ENCODE assay signal across 20 cellular contexts in genomic region chrX:21960569-21960968, GRCh38. TPM values are rescaled to one million over a fixed set of nuclear protein-coding genes. Genes with fewer than 3 reads are reported as not detected.
A peak's percentile ranks its signal among the peaks of the same experiment; 100 is the strongest.
DNase-seq lines count a peak whose midpoint lies in the region; ATAC-seq and TF ChIP-seq lines count a peak whose summit lies in the region.
"Had no signal": no experiment of that assay in that cellular context is flagged by ENCODE, and none has a peak within 500 bp of the region (broad histone marks: within the 10 kb centered on the region; RNA-seq: fewer than 3 reads in every experiment).

No MANE protein-coding gene starts in this region.

- H3K4me1 Mint-ChIP-seq in endodermal cell, result peaks cover 35% of the 10 kb centered on the region

- ATAC-seq in Right ventricle myocardium inferior, result no peak
- no peak for ATAC-seq in HG03439 (IDR thresholded peaks at IDR 0.05; ENCODE audit: unreplicated experiment)
- ATAC-seq in HG03280 (IDR thresholded peaks at IDR 0.05; ENCODE audit: unreplicated experiment), result no peak
- ATAC-seq: activated naive CD4-positive, alpha-beta T cell treated with anti-CD3 and anti-CD28 coated beads, Interleukin-2, amount 50 U/mL, for 72 hours; stimulated activated naive CD8-positive, alpha-beta T cell treated with anti-CD3 and anti-CD28 coated beads, Interleukin-15, amount 100 ng/mL, for 72 hours had no signal

- no peak for TF ChIP-seq POLR2A in ovary (IDR thresholded peaks at IDR 0.05)

- no peak overlapping the region for H3K4me3 Mint-ChIP-seq in endodermal cell
- H3K4me3 Mint-ChIP-seq: neural progenitor cell had no signal

- H3F3A ChIP-seq in SK-N-SH (replicated peaks; ENCODE audit: insufficient read depth) (peaks cover 3% of the 10 kb centered on the region), MM.1S (ENCODE audit: insufficient read depth, low read length) (no peaks in the 10 kb centered on the region)

- DNase-seq in cardiac muscle cell (ENCODE audit: low read depth in 1 of 2, low spot score in 1 of 2), result peak; percentile 15 to 52
- DNase-seq in Right ventricle myocardium inferior (ENCODE audit: missing footprints), result no peak
- DNase-seq in SK-N-SH, result no peak
- DNase-seq in endodermal cell, result no peak
- peak in 4 of 5 donors; percentile 35 to 46 (median 43) for DNase-seq in ovary
- DNase-seq in MM.1S, result no peak
- DNase-seq: activated B cell treated with CpG ODN at 0.5 μM for 24 hours; anterior cingulate cortex; CD4-positive, alpha-beta memory T cell; NCI-H1694 treated with DMSO at 0.1 percent for 48 hours; NCI-H510A; posterior cingulate gyrus; stimulated activated naive CD8-positive, alpha-beta T cell treated with anti-CD3 and anti-CD28 coated beads, Interleukin-15, amount 100 ng/mL, for 72 hours; SW 1271; T1000; transverse colon had no signal

- H3K9ac ChIP-seq in SK-N-SH (no peak overlapping the region), endodermal cell (ENCODE audit: extremely low read depth, low read length, poor library complexity, severe bottlenecking) (no peak overlapping the region), MM.1S (ENCODE audit: low read length) (no peak overlapping the region)
- H3K9ac ChIP-seq: neural progenitor cell had no signal

- CTCF ChIA-PET in SK-N-SH (lab: Yijun Ruan, JAX), result interaction anchor here (1.2 to 2.9 kb wide), 2 partner anchors 15 to 24 kb away, joined by 4 to 16 read pairs; no protein-coding TSS in a partner anchor

- H2AFZ ChIP-seq in SK-N-SH (ENCODE audit: low read depth), result no peak overlapping the region
- H2AFZ ChIP-seq in MM.1S (ENCODE audit: low read length), result no peak overlapping the region
- H2AFZ ChIP-seq: neural progenitor cell had no signal

- TF ChIP-seq CTCF in cardiac muscle cell (IDR thresholded peaks at IDR 0.05; ENCODE audit: low read depth, low read length), result no peak
- no peak for TF ChIP-seq CTCF in SK-N-SH (IDR thresholded peaks at IDR 0.05)
- no peak for TF ChIP-seq CTCF in endodermal cell (conservative IDR thresholded peaks at IDR 0.05)
- TF ChIP-seq CTCF in ovary (IDR thresholded peaks at IDR 0.05), result no peak
- no peak for TF ChIP-seq CTCF in MM.1S (IDR thresholded peaks at IDR 0.05; ENCODE audit: low read length)

- peaks cover 100% of the 10 kb centered on the region for H3K79me2 ChIP-seq in SK-N-SH (ENCODE audit: insufficient read depth)
- H3K79me2 ChIP-seq in MM.1S (ENCODE audit: low read length), result peaks cover 68% of the 10 kb centered on the region

- 71% methylated on average over 3 of the region's 3 CpGs for WGBS in SK-N-SH (ENCODE audit: low lambda C conversion rate)
- WGBS in endodermal cell (ENCODE audit: insufficient coverage in 1 of 2, insufficient read length in 1 of 2), 2 experiments, result 58% methylated on average over 3 of the region's 3 CpGs; no CpG with 5 or more reads in 1 of the 2 experiments
- 3 to 27% (median 12%) methylated on average over 3 of the region's 3 CpGs for WGBS in ovary, 3 donors

- TF ChIP-seq EP300 in SK-N-SH (IDR thresholded peaks at IDR 0.05; ENCODE audit: borderline replicate concordance in 1 of 2, low read depth in 1 of 2, low read length in 1 of 2) (no peak), ovary (IDR thresholded peaks at IDR 0.05) (no peak)

- H3K27me3 ChIP-seq in cardiac muscle cell (no peaks in the 10 kb centered on the region), SK-N-SH (ENCODE audit: insufficient read depth) (no peaks in the 10 kb centered on the region), endodermal cell (ENCODE audit: control insufficient read depth, insufficient read depth, low read length, poor library complexity, severe bottlenecking) (no peaks in the 10 kb centered on the region), ovary (no peaks in the 10 kb centered on the region), MM.1S (replicated peaks; ENCODE audit: insufficient read depth, low read length) (no peaks in the 10 kb centered on the region)
- H3K27me3 ChIP-seq: neural progenitor cell, transverse colon had no signal

- H3K9me3 ChIP-seq in cardiac muscle cell (ENCODE audit: low read depth), result no peaks in the 10 kb centered on the region
- H3K9me3 ChIP-seq in SK-N-SH, result no peaks in the 10 kb centered on the region
- no peaks in the 10 kb centered on the region for H3K9me3 ChIP-seq in endodermal cell (ENCODE audit: control insufficient read depth, low read length)
- no peaks in the 10 kb centered on the region for H3K9me3 ChIP-seq in ovary
- H3K9me3 ChIP-seq in MM.1S (replicated peaks; ENCODE audit: insufficient read depth, low read length), result no peaks in the 10 kb centered on the region
- H3K9me3 ChIP-seq: transverse colon had no signal

- peaks cover 36% of the 10 kb centered on the region for H3K36me3 Mint-ChIP-seq in endodermal cell (ENCODE audit: low read depth)
- H3K36me3 Mint-ChIP-seq: activated naive CD4-positive, alpha-beta T cell treated with anti-CD3 and anti-CD28 coated beads, Interleukin-2, amount 50 U/mL, for 72 hours; CD4-positive, alpha-beta memory T cell had no signal

- H3K9me3 Mint-ChIP-seq in endodermal cell, result no peaks in the 10 kb centered on the region
- H3K9me3 Mint-ChIP-seq: activated B cell treated with CpG ODN at 0.5 μM for 24 hours; activated naive CD4-positive, alpha-beta T cell treated with anti-CD3 and anti-CD28 coated beads, Interleukin-2, amount 50 U/mL, for 72 hours; CD4-positive, alpha-beta memory T cell; stimulated activated naive CD8-positive, alpha-beta T cell treated with anti-CD3 and anti-CD28 coated beads, Interleukin-15, amount 100 ng/mL, for 72 hours had no signal

- H3K27me3 Mint-ChIP-seq in endodermal cell (ENCODE audit: insufficient read depth), result no peaks in the 10 kb centered on the region
- H3K27me3 Mint-ChIP-seq: activated B cell treated with CpG ODN at 0.5 μM for 24 hours; CD4-positive, alpha-beta memory T cell; stimulated activated naive CD8-positive, alpha-beta T cell treated with anti-CD3 and anti-CD28 coated beads, Interleukin-15, amount 100 ng/mL, for 72 hours had no signal

- POLR2A ChIA-PET in SK-N-SH (lab: Yijun Ruan, JAX), result no interaction called here

- H3K4me1 ChIP-seq in cardiac muscle cell (ENCODE audit: low read depth), result peaks cover 40% of the 10 kb centered on the region
- H3K4me1 ChIP-seq in SK-N-SH (ENCODE audit: control insufficient read depth in 1 of 2, insufficient read depth in 2 of 2, low read depth in 1 of 2, low read length in 1 of 2), result peaks cover 21 to 41% of the 10 kb centered on the region in 2 experiments; a peak in 3 of 4 replicates
- no peaks in the 10 kb centered on the region for H3K4me1 ChIP-seq in endodermal cell (ENCODE audit: control insufficient read depth, insufficient read depth, low read length)
- peaks cover 37% of the 10 kb centered on the region for H3K4me1 ChIP-seq in ovary (ENCODE audit: insufficient read depth)
- H3K4me1 ChIP-seq in MM.1S (ENCODE audit: low read length), result no peaks in the 10 kb centered on the region
- H3K4me1 ChIP-seq: neural progenitor cell had no signal

- H3K27ac ChIP-seq in cardiac muscle cell (peak overlapping the region; percentile 86), SK-N-SH (ENCODE audit: low read depth in 2 of 2, low read length in 1 of 2) (peak overlapping the region in 1 of 2 experiments; percentile 9; a peak in 1 of 4 replicates), endodermal cell (ENCODE audit: low read depth, low read length) (no peak overlapping the region), ovary (peak overlapping the region in 1 of 2 donors; percentile 48), MM.1S (ENCODE audit: low read length) (no peak overlapping the region)
- H3K27ac ChIP-seq: neural progenitor cell, transverse colon had no signal

- H3K36me3 ChIP-seq in cardiac muscle cell (no peaks in the 10 kb centered on the region), SK-N-SH (replicated peaks in 1 of 2; ENCODE audit: control insufficient read depth in 1 of 2, insufficient read depth in 2 of 2, low read length in 1 of 2) (peaks cover 0 to 15% of the 10 kb centered on the region in 2 experiments), endodermal cell (ENCODE audit: control insufficient read depth, insufficient read depth, low read length) (no peaks in the 10 kb centered on the region), ovary (no peaks in the 10 kb centered on the region), MM.1S (replicated peaks; ENCODE audit: insufficient read depth, low read length) (no peaks in the 10 kb centered on the region)
- H3K36me3 ChIP-seq: neural progenitor cell, transverse colon had no signal

- intact Hi-C loops in Right ventricle myocardium inferior (cut with DNase I) (no loop called here), ovary (cut with DNase I) (no loop called here)

- peak overlapping the region; percentile 46; the same call in 1 of the 2 replicates for H3K4me2 ChIP-seq in SK-N-SH
- no peak overlapping the region for H3K4me2 ChIP-seq in MM.1S (ENCODE audit: low read depth, low read length)
- H3K4me2 ChIP-seq: neural progenitor cell had no signal

- no peak overlapping the region for H3K4me3 ChIP-seq in cardiac muscle cell
- no peak overlapping the region for H3K4me3 ChIP-seq in SK-N-SH (ENCODE audit: low read depth in 2 of 2, low read length in 1 of 2)
- H3K4me3 ChIP-seq in endodermal cell (ENCODE audit: low read length), result no peak overlapping the region
- no peak overlapping the region for H3K4me3 ChIP-seq in ovary
- H3K4me3 ChIP-seq in MM.1S (ENCODE audit: low read length), result no peak overlapping the region
- H3K4me3 ChIP-seq: neural progenitor cell, transverse colon had no signal

- no peaks in the 10 kb centered on the region for H3K9me2 ChIP-seq in SK-N-SH
- no peaks in the 10 kb centered on the region for H3K9me2 ChIP-seq in MM.1S (replicated peaks; ENCODE audit: insufficient read depth, low read length)

- peak overlapping the region; percentile 23 for H3K27ac Mint-ChIP-seq in endodermal cell
- H3K27ac Mint-ChIP-seq: activated B cell treated with CpG ODN at 0.5 μM for 24 hours; activated naive CD4-positive, alpha-beta T cell treated with anti-CD3 and anti-CD28 coated beads, Interleukin-2, amount 50 U/mL, for 72 hours had no signal

- TF ChIP-seq RAD21 in SK-N-SH (IDR thresholded peaks at IDR 0.05; ENCODE audit: low read length), result no peak

- H4K20me1 ChIP-seq in SK-N-SH (ENCODE audit: insufficient read depth), result peaks cover 96% of the 10 kb centered on the region
- H4K20me1 ChIP-seq in MM.1S (ENCODE audit: insufficient read depth, low read length), result no peaks in the 10 kb centered on the region

RNA-seq across cellular contexts. Expression of gene SMS, which starts 20.1 kb away (rescaled TPM):
- 213 and 253 TPM in 2 replicates for total RNA-seq in cardiac muscle cell
- polyA plus RNA-seq in cardiac muscle cell, result 403 and 501 TPM in 2 replicates
- 54.4 TPM for total RNA-seq in Right ventricle myocardium inferior
- 86.9 and 116 TPM in 2 replicates for polyA plus RNA-seq in SK-N-SH (2012; rRNA removed)
- 134 and 161 TPM in 2 replicates for polyA plus RNA-seq in SK-N-SH (2012; cell fraction: cytosol; rRNA removed)
- 45.9 and 53.9 TPM in 2 replicates for polyA plus RNA-seq in SK-N-SH (2012; cell fraction: nucleus; rRNA removed)
- total RNA-seq in endodermal cell, result 100 to 1,000 TPM; 163 to 312 TPM
- polyA plus RNA-seq in endodermal cell (2013, experiment 1 of 2), result 119 TPM
- 104 TPM for polyA plus RNA-seq in endodermal cell (2013, experiment 2 of 2)
- 100 to 1,000 TPM in 2 of 7 donors, 10 to 100 TPM in 5; 52.8 to 123 (median 76.4) TPM for total RNA-seq in ovary
- 100 to 1,000 TPM; 147 to 204 TPM for polyA plus RNA-seq in ovary

Comparison
In these comparisons a context has a peak if more than half of its experiments do, and no peak if none do; other contexts are left out.
1. DNase-seq: peak in cardiac muscle cell (2 of 2) and ovary (4 of 5); none in Right ventricle myocardium inferior (single experiment), SK-N-SH (single experiment), endodermal cell (single experiment) and MM.1S (single experiment).